ENCODE assay signal across 13 cellular contexts in genomic region chr7:7664344-7664743, GRCh38.
"Had no signal": no experiment of that assay in that cellular context is flagged by ENCODE, and none has a peak within 500 bp of the region (broad histone marks: within the 10 kb centered on the region; RNA-seq: fewer than 3 reads in every experiment).

No MANE protein-coding gene starts in this region.

- ATAC-seq: left ventricle myocardium superior; stimulated activated effector memory CD8-positive, alpha-beta T cell treated with anti-CD3 and anti-CD28 coated beads, Interleukin-12 subunit alpha, Interleukin-12 subunit beta, amount 100 ng/mL, for 72 hours had no signal

- H3K36me3 Mint-ChIP-seq: stimulated activated effector memory CD8-positive, alpha-beta T cell treated with anti-CD3 and anti-CD28 coated beads, Interleukin-12 subunit alpha, Interleukin-12 subunit beta, amount 100 ng/mL, for 72 hours had no signal

- H3K4me3 Mint-ChIP-seq: activated T-helper 1 cell treated with anti-CD3 and anti-CD28 coated beads, Interleukin-12 subunit alpha, Interleukin-12 subunit beta, Interleukin-2, Interleukin-4 antibody, amounts not matched to agents 30 ng/mL and 10 ng/mL and 1 ng/mL, durations not matched to agents 14 hours and 24 hours and 36 hours; stimulated activated effector memory CD8-positive, alpha-beta T cell treated with anti-CD3 and anti-CD28 coated beads, Interleukin-12 subunit alpha, Interleukin-12 subunit beta, amount 100 ng/mL, for 72 hours had no signal

- H3K27me3 ChIP-seq: neutrophil, right atrium auricular region had no signal

- H3K27ac Mint-ChIP-seq: activated T-helper 1 cell treated with anti-CD3 and anti-CD28 coated beads, Interleukin-12 subunit alpha, Interleukin-12 subunit beta, Interleukin-2, Interleukin-4 antibody, amounts not matched to agents 30 ng/mL and 10 ng/mL and 1 ng/mL, durations not matched to agents 14 hours and 24 hours and 36 hours; stimulated activated effector memory CD8-positive, alpha-beta T cell treated with anti-CD3 and anti-CD28 coated beads, Interleukin-12 subunit alpha, Interleukin-12 subunit beta, amount 100 ng/mL, for 72 hours had no signal

- H3K36me3 ChIP-seq: neutrophil, right atrium auricular region had no signal

- DNase-seq: activated CD4-positive, alpha-beta T cell treated with anti-CD3 and anti-CD28 coated beads for 4 hours; activated naive CD4-positive, alpha-beta T cell; caudate nucleus; cortex of kidney; effector memory CD4-positive, alpha-beta T cell; kidney; left ventricle myocardium superior; substantia nigra had no signal

- H3K4me1 ChIP-seq: right atrium auricular region had no signal

- H3K4me3 ChIP-seq: right atrium auricular region, skin epidermis had no signal

- H3K27ac ChIP-seq: neutrophil, right atrium auricular region, skin epidermis had no signal

- H3K9me3 ChIP-seq: neutrophil, right atrium auricular region had no signal
